Comparison of ENCODE assay signal across 8 cellular contexts in the genomic region with DNA sequence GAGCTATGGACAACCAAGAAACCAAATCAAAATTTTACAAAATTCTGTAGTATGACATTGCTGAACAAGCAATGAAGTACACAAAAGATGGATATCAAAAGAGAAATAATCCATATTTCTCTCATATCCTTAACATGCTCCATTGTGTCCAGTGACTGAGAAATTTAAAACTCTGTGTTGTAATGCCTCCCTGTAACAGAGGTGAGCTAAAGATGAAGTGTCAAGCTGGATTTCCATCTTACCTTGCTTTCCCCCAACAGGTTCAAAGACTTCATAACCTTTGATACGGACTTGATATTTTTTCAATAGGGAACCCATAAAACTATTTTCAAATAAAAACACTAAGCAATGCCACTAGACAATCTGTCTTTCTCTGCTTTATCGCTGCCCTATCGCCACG.
DNase-seq lines count a peak whose midpoint lies in the region; ATAC-seq and TF ChIP-seq lines count a peak whose summit lies in the region.

No MANE protein-coding gene starts in this region.

- no peak overlapping the region for H4K5ac ChIP-seq in IMR-90 (ENCODE audit: low read depth, low read length)

- H2AK5ac ChIP-seq in IMR-90 (ENCODE audit: low read depth, low read length) = no peak overlapping the region

- no peak overlapping the region for H3K18ac ChIP-seq in IMR-90 (ENCODE audit: low read depth, low read length)

- no peaks in the 10 kb centered on the region for H4K20me1 ChIP-seq in IMR-90 (ENCODE audit: insufficient read depth, low read length)

- TF ChIP-seq CTCF in A673 (conservative IDR thresholded peaks at IDR 0.05; ENCODE audit: low read depth, low read length) (no peak), IMR-90 (conservative IDR thresholded peaks at IDR 0.05; ENCODE audit: low read depth, low read length) (no peak), cardiac fibroblast (IDR thresholded peaks at IDR 0.05; ENCODE audit: low read depth, low read length) (no peak)

- BruUV-seq in A673 (replicated peaks; lab: Mats Ljungman, UMichigan) = no TSS peak
- no TSS peak for BruUV-seq in IMR-90 (replicated peaks; lab: Mats Ljungman, UMichigan)

- intact Hi-C loops in A673 (cut with micrococcal nuclease; ENCODE audit: unreplicated experiment) = loop anchor here (5.0 kb wide), 1 partner anchor 113 kb away; no protein-coding TSS in a partner anchor
- intact Hi-C loops in IMR-90 (cut with micrococcal nuclease) = no loop called here
- intact Hi-C loops in sciatic nerve (cut with DNase I) = no loop called here

- no peak overlapping the region for H3K4ac ChIP-seq in IMR-90 (ENCODE audit: low read depth, low read length)

- H3K9me1 ChIP-seq in IMR-90 (ENCODE audit: insufficient read depth, low read length) = peaks cover 3% of the 10 kb centered on the region; the same call in 1 of the 2 replicates

- no peak overlapping the region for H2AFZ ChIP-seq in IMR-90 (replicated peaks; ENCODE audit: low read length, poor library complexity)

- no peak for DNase-seq in A673 (ENCODE audit: low spot score)
- DNase-seq in IMR-90 = no peak
- DNase-seq in cardiac fibroblast (ENCODE audit: low read depth in 2 of 2) = peak in 1 of 2 donors; percentile 8
- DNase-seq in sciatic nerve (ENCODE audit: low spot score) = no peak
- no peak for DNase-seq in DMS79 (lab: John Stamatoyannopoulos, UW)

- no peak overlapping the region for H2AK9ac ChIP-seq in IMR-90 (replicated peaks; ENCODE audit: low read depth, low read length, poor library complexity)

- no peak overlapping the region for H2BK5ac ChIP-seq in IMR-90 (ENCODE audit: low read depth, low read length, poor library complexity, severe bottlenecking)

- peak overlapping the region; percentile 61 for H3K4me2 ChIP-seq in IMR-90 (ENCODE audit: low read depth, low read length)

- H3K36me3 ChIP-seq in A673 (ENCODE audit: insufficient read depth, low read length, poor library complexity, severe bottlenecking) (no peaks in the 10 kb centered on the region), IMR-90 (ENCODE audit: control insufficient read depth, insufficient read depth, low read length) (no peaks in the 10 kb centered on the region), muscle layer of duodenum (ENCODE audit: control insufficient read depth in 1 of 2, insufficient read depth in 2 of 2, low read length in 2 of 2) (peaks cover 0 to 3% of the 10 kb centered on the region in 2 donors)

- H3K4me1 ChIP-seq in A673 (ENCODE audit: insufficient read depth, low read length, poor library complexity, severe bottlenecking) (peaks cover 16% of the 10 kb centered on the region), IMR-90 (ENCODE audit: control insufficient read depth, insufficient read depth, low read length) (peaks cover 2% of the 10 kb centered on the region; the same call in 1 of the 2 replicates), muscle layer of duodenum (ENCODE audit: control insufficient read depth in 1 of 2, insufficient read depth in 2 of 2, low read length in 2 of 2) (peaks cover 0 to 13% of the 10 kb centered on the region in 2 donors)

- dilution Hi-C loops in IMR-90 (cut with HindIII; ENCODE audit: low sequenced_read_pairs, unreplicated experiment) = no loop called here

- H4K91ac ChIP-seq in IMR-90 (ENCODE audit: insufficient read depth, low read depth, low read length) = no peak overlapping the region

- H3K27me3 ChIP-seq in A673 (replicated peaks; ENCODE audit: insufficient read depth, low read depth, low read length, poor library complexity) (no peaks in the 10 kb centered on the region), IMR-90 (ENCODE audit: control insufficient read depth, insufficient read depth, low read length) (no peaks in the 10 kb centered on the region), muscle layer of duodenum (ENCODE audit: low read depth, low read length) (no peaks in the 10 kb centered on the region)

- POLR2A ChIA-PET in A673 (lab: Charles Lee; ENCODE audit: low non-redundant PET) (interaction anchor here (0.9 kb wide), 1 partner anchor 22 kb away, joined by 8 read pairs; no protein-coding TSS in a partner anchor), IMR-90 (lab: Charles Lee; ENCODE audit: unreplicated experiment) (interaction anchor here (0.6 to 0.8 kb wide), 4 partner anchors 11 to 238 kb away, joined by 4 to 7 read pairs (median 5); no protein-coding TSS in a partner anchor)

- H3K27ac ChIP-seq in A673 (ENCODE audit: low read depth, low read length, poor library complexity, severe bottlenecking) (no peak overlapping the region), IMR-90 (ENCODE audit: insufficient read depth, low read length) (no peak overlapping the region), muscle layer of duodenum (ENCODE audit: low read length) (peak overlapping the region; percentile 98)

- H3K4me3 ChIP-seq in A673 (ENCODE audit: low read depth, low read length, poor library complexity, severe bottlenecking) (peak overlapping the region; percentile 78), IMR-90 (ENCODE audit: insufficient read depth, low read depth, low read length) (peak overlapping the region; percentile 67; the same call in 1 of the 2 replicates), cardiac fibroblast (replicated peaks in 1 of 2; ENCODE audit: low read depth in 2 of 2, low read length in 2 of 2) (peak overlapping the region; percentile 74 to 81), muscle layer of duodenum (ENCODE audit: low read depth in 1 of 2, low read length in 2 of 2) (peak overlapping the region; percentile 79 to 91)

- peaks cover 3 to 14% of the 10 kb centered on the region in 2 experiments; a peak in 2 of 4 replicates for H3K79me1 ChIP-seq in IMR-90 (ENCODE audit: low read depth in 1 of 2, low read length in 2 of 2)

- H3K9me3 ChIP-seq in A673 (ENCODE audit: low read depth, low read length, poor library complexity, severe bottlenecking) = no peaks in the 10 kb centered on the region
- H3K9me3 ChIP-seq in IMR-90 (ENCODE audit: control insufficient read depth, insufficient read depth, low read length) = no peaks in the 10 kb centered on the region
- H3K9me3 ChIP-seq in muscle layer of duodenum (ENCODE audit: control insufficient read depth in 1 of 2, low read length in 2 of 2) = no peaks in the 10 kb centered on the region

- WGBS in IMR-90 (ENCODE audit: extremely low coverage in 2 of 2, insufficient read length in 1 of 2), 2 experiments = no CpG with 5 or more reads among the region's 4 CpGs

- no peak overlapping the region for H2BK120ac ChIP-seq in IMR-90 (ENCODE audit: low read depth, low read length)

- no peak overlapping the region for H2BK20ac ChIP-seq in IMR-90 (ENCODE audit: low read depth, low read length)

- ATAC-seq in IMR-90 (ENCODE audit: low read depth) = no peak
- ATAC-seq in sciatic nerve = no peak
- ATAC-seq in GM19351 (IDR thresholded peaks at IDR 0.05; ENCODE audit: unreplicated experiment) = no peak
- no peak for ATAC-seq in HG03280 (IDR thresholded peaks at IDR 0.05; ENCODE audit: unreplicated experiment)

- H4K8ac ChIP-seq in IMR-90 (ENCODE audit: low read depth in 2 of 2, low read length in 2 of 2) = no peak overlapping the region

- H3K56ac ChIP-seq in IMR-90 (ENCODE audit: extremely low read depth, insufficient read depth, low read length) = no peak overlapping the region

- TF ChIP-seq RAD21 in IMR-90 (IDR thresholded peaks at IDR 0.05; ENCODE audit: low read length) = no peak

- peak overlapping the region; percentile 98 for H3K23ac ChIP-seq in IMR-90 (ENCODE audit: low read depth, low read length)

- CTCF ChIA-PET in A673 (lab: Charles Lee) (no interaction called here), IMR-90 (lab: Yijun Ruan, JAX) (interaction anchor here (0.8 to 1.8 kb wide), 3 partner anchors 26 to 95 kb away, joined by 3 to 6 read pairs (median 5); partner anchors contain the start of gene SERTAD2)

- TF ChIP-seq POLR2A in IMR-90 (IDR thresholded peaks at IDR 0.05; ENCODE audit: low read depth, low read length) = no peak

- no peak overlapping the region for H3K14ac ChIP-seq in IMR-90 (replicated peaks; ENCODE audit: low read depth, low read length)

- in situ Hi-C loops in IMR-90 (cut with MboI; ENCODE audit: low sequenced_read_pairs) = no loop called here

- no peak overlapping the region for H2BK15ac ChIP-seq in IMR-90 (ENCODE audit: low read depth, low read length)

- H3K9ac ChIP-seq in IMR-90 (ENCODE audit: low read depth, low read length) = no peak overlapping the region

TF ChIP-seq in IMR-90, 13 proteins besides CTCF, POLR2A, EP300 and RAD21:
- TF ChIP-seq MXI1 (IDR thresholded peaks at IDR 0.05; ENCODE audit: borderline replicate concordance, low read depth, low read length) = no peak
- no peak for TF ChIP-seq USF2 (IDR thresholded peaks at IDR 0.05; ENCODE audit: low read depth, low read length)
